ENCODE assay signal across 24 cellular contexts in the genomic region with DNA sequence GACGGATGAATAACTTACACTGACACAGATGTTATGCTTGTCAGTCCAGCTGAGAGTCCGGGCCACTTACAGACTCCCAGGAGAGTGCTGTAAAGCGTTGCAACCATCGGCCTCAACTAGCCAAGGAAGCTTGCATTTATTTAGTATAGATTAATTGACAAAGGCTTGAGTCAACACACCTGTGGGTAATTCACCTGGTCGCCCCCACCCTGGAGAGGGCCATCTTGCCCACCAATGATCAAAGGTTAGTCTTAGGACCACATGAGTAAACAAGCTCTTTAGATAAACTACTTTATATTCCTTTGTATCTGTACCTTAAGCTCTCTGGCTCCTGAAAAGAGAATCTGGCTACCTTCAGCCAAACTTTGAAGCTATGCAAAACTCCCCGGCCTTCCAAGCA.
"Had no signal": no experiment of that assay in that cellular context is flagged by ENCODE, and none has a peak within 500 bp of the region (broad histone marks: within the 10 kb centered on the region; RNA-seq: fewer than 3 reads in every experiment).

No MANE protein-coding gene starts in this region.

- H3K9me2 ChIP-seq: SK-N-SH had no signal

- H3K27ac ChIP-seq: adrenal gland, SJCRH30, WERI-Rb-1 had no signal

- H3K4me3 ChIP-seq: adrenal gland, SJCRH30 had no signal

- H3K9me3 Mint-ChIP-seq: activated T-helper 17 cell treated with anti-CD3 and anti-CD28 coated beads, Interleukin-2, amount 50 U/mL, for 72 hours had no signal

- H3K4me2 ChIP-seq: SK-N-SH had no signal

- DNase-seq: activated CD4-positive, alpha-beta memory T cell treated with anti-CD3 and anti-CD28 coated beads, Interleukin-2, amount 10 ng/mL, durations not matched to agents 7 days and 5 days; activated CD4-positive, alpha-beta T cell treated with anti-CD3 and anti-CD28 coated beads for 36 hours; activated CD4-positive, alpha-beta T cell treated with anti-CD3 and anti-CD28 coated beads, Interleukin-2, amount 50 U/mL, for 1 hour; activated gamma-delta T cell; activated naive CD4-positive, alpha-beta T cell treated with anti-CD3 and anti-CD28 coated beads for 36 hours; activated naive CD8-positive, alpha-beta T cell treated with anti-CD3 and anti-CD28 coated beads, Interleukin-2, amount 10 ng/mL, durations not matched to agents 7 days and 5 days; activated T-cell treated with anti-CD3 and anti-CD28 coated beads for 4 hours; activated T-cell treated with anti-CD3 and anti-CD28 coated beads, Interleukin-2, amount 50 U/mL, for 48 hours; adrenal gland; anterior cingulate cortex; cerebellar nuclear complex; MM.1S; NCI-H1105; NCI-H1436; NCI-H1694 treated with DMSO at 0.1 percent for 48 hours; NCI-H2081 treated with DMSO at 0.1 percent for 48 hours; NCI-H446; NCI-H524; Right ventricle myocardium superior; SJCRH30; SK-N-SH; T-helper 1 cell; WERI-Rb-1 had no signal

- H3K9me3 ChIP-seq: adrenal gland, SJCRH30, SK-N-SH had no signal

- H3K4me1 ChIP-seq: SJCRH30 had no signal

- H3K27ac Mint-ChIP-seq: activated CD4-positive, alpha-beta memory T cell treated with anti-CD3 and anti-CD28 coated beads, Interleukin-2, amount 10 ng/mL, durations not matched to agents 7 days and 5 days; activated CD4-positive, alpha-beta T cell treated with anti-CD3 and anti-CD28 coated beads for 36 hours; activated naive CD4-positive, alpha-beta T cell treated with anti-CD3 and anti-CD28 coated beads for 36 hours; activated naive CD8-positive, alpha-beta T cell treated with anti-CD3 and anti-CD28 coated beads, Interleukin-2, amount 10 ng/mL, durations not matched to agents 7 days and 5 days; activated T-helper 17 cell treated with anti-CD3 and anti-CD28 coated beads, Interleukin-2, amount 50 U/mL, for 72 hours had no signal

- H3K4me3 Mint-ChIP-seq: activated CD4-positive, alpha-beta memory T cell treated with anti-CD3 and anti-CD28 coated beads, Interleukin-2, amount 10 ng/mL, durations not matched to agents 7 days and 5 days; activated CD4-positive, alpha-beta T cell treated with anti-CD3 and anti-CD28 coated beads for 36 hours; activated naive CD4-positive, alpha-beta T cell treated with anti-CD3 and anti-CD28 coated beads for 36 hours; activated naive CD8-positive, alpha-beta T cell treated with anti-CD3 and anti-CD28 coated beads, Interleukin-2, amount 10 ng/mL, durations not matched to agents 7 days and 5 days; activated T-helper 17 cell treated with anti-CD3 and anti-CD28 coated beads, Interleukin-2, amount 50 U/mL, for 72 hours had no signal

- H3K27me3 ChIP-seq: adrenal gland, SJCRH30 had no signal

- H3K27me3 Mint-ChIP-seq: activated CD4-positive, alpha-beta memory T cell treated with anti-CD3 and anti-CD28 coated beads, Interleukin-2, amount 10 ng/mL, durations not matched to agents 7 days and 5 days; activated CD4-positive, alpha-beta T cell treated with anti-CD3 and anti-CD28 coated beads for 36 hours; activated naive CD8-positive, alpha-beta T cell treated with anti-CD3 and anti-CD28 coated beads, Interleukin-2, amount 10 ng/mL, durations not matched to agents 7 days and 5 days; activated T-helper 17 cell treated with anti-CD3 and anti-CD28 coated beads, Interleukin-2, amount 50 U/mL, for 72 hours had no signal

- H3K36me3 ChIP-seq: adrenal gland, WERI-Rb-1 had no signal

- H3K9ac ChIP-seq: SK-N-SH had no signal

- ATAC-seq: activated CD4-positive, alpha-beta T cell treated with anti-CD3 and anti-CD28 coated beads for 36 hours; activated T-helper 17 cell treated with anti-CD3 and anti-CD28 coated beads, Interleukin-2, amount 50 U/mL, for 72 hours had no signal
